Comparison of ENCODE assay signal across 8 cellular contexts in the genomic region with DNA sequence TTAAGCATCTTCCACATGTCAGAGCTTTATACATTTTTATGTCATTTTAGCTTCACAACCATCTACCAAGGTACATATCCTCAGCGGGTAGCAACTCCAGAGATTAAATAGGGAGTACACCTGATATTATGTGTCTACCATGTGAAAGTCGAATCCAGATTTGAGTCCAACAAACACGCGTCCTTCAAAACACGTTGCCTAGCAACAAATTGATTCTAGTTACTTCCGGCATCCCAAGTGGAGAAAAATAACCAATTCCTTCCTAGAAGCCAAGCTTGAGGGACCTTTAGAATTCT. TPM values are rescaled to one million over a fixed set of nuclear protein-coding genes. Genes with fewer than 3 reads are reported as not detected.
A peak's percentile ranks its signal among the peaks of the same experiment; 100 is the strongest.
DNase-seq lines count a peak whose midpoint lies in the region; ATAC-seq, FAIRE-seq and TF ChIP-seq lines count a peak whose summit lies in the region.

No MANE protein-coding gene starts in this region.

- FAIRE-seq in GM12891 (lab: Jason Lieb, UNC) = peak; percentile 65

- ATAC-seq in HG03457 (IDR thresholded peaks at IDR 0.05; ENCODE audit: unreplicated experiment) = no peak
- ATAC-seq in HG02970 (IDR thresholded peaks at IDR 0.05; ENCODE audit: low FRiP score, unreplicated experiment) = no peak
- no peak for ATAC-seq in GM18867 (IDR thresholded peaks at IDR 0.05; ENCODE audit: unreplicated experiment)

- TF ChIP-seq POLR2A in GM12891 (IDR thresholded peaks at IDR 0.05; ENCODE audit: low read depth, low read length) = no peak

- H3K27ac Mint-ChIP-seq in MCF 10A (ENCODE audit: low read depth, unreplicated experiment) (peak overlapping the region; percentile 94), mesothelial cell of epicardium (peak overlapping the region; percentile 84)

- intact Hi-C loops in MCF 10A (cut with micrococcal nuclease) = loop anchor here (5.0 kb wide), 1 partner anchor 33 kb away; no protein-coding TSS in a partner anchor

- CTCF ChIA-PET in MCF 10A (lab: Yijun Ruan, JAX) = interaction anchor here (0.7 to 1.8 kb wide), 2 partner anchors 30 to 1286 kb away, joined by 3 to 11 read pairs; no protein-coding TSS in a partner anchor

- H3K36me3 Mint-ChIP-seq in MCF 10A (ENCODE audit: insufficient read depth, unreplicated experiment) (no peaks in the 10 kb centered on the region), mesothelial cell of epicardium (no peaks in the 10 kb centered on the region)

- POLR2A ChIA-PET in MCF 10A (lab: Yijun Ruan, JAX) = interaction anchor here (0.6 to 3.3 kb wide), 15 partner anchors 14 to 1252 kb away, joined by 3 to 22 read pairs (median 6); a partner anchor contains a TSS

- no peaks in the 10 kb centered on the region for H3K4me1 Mint-ChIP-seq in MCF 10A (ENCODE audit: insufficient read depth, unreplicated experiment)
- peaks cover 12% of the 10 kb centered on the region for H3K4me1 Mint-ChIP-seq in mesothelial cell of epicardium

- no peaks in the 10 kb centered on the region for H3K27me3 Mint-ChIP-seq in MCF 10A (ENCODE audit: insufficient read depth, unreplicated experiment)
- peaks cover 24% of the 10 kb centered on the region for H3K27me3 Mint-ChIP-seq in mesothelial cell of epicardium (ENCODE audit: low read depth)

- H3K4me3 Mint-ChIP-seq in MCF 10A (ENCODE audit: unreplicated experiment) (peak overlapping the region; percentile 92), mesothelial cell of epicardium (peak overlapping the region; percentile 80)

- H3K9me3 Mint-ChIP-seq in MCF 10A (ENCODE audit: unreplicated experiment) (no peaks in the 10 kb centered on the region), mesothelial cell of epicardium (no peaks in the 10 kb centered on the region)

- DNase-seq in GM12891 (ENCODE audit: insufficient read length, low spot score) (no peak), NCI-H2029 (lab: John Stamatoyannopoulos, UW) (peak; percentile 82), MCF 10A (ENCODE audit: unreplicated experiment) (no peak), mesothelial cell of epicardium (ENCODE audit: low spot score in 2 of 2, unreplicated experiment in 2 of 2) (no peak), NAMALWA (ENCODE audit: low spot score) (no peak)

- TF ChIP-seq CTCF in MCF 10A (IDR thresholded peaks at IDR 0.05; ENCODE audit: unreplicated experiment) (no peak), mesothelial cell of epicardium (IDR thresholded peaks at IDR 0.05; ENCODE audit: unreplicated experiment) (no peak)

- BruUV-seq in MCF 10A (replicated peaks; lab: Mats Ljungman, UMichigan) = no TSS peak

TF ChIP-seq in GM12891, 5 proteins besides CTCF, POLR2A, EP300 and RAD21:
- TF ChIP-seq TAF1 (IDR thresholded peaks at IDR 0.05; ENCODE audit: low read depth, low read length) = no peak
- no peak for TF ChIP-seq POLR2AphosphoS5 (IDR thresholded peaks at IDR 0.05; ENCODE audit: low read depth, low read length)
- TF ChIP-seq PAX5 (IDR thresholded peaks at IDR 0.05; ENCODE audit: insufficient read depth, low read length, severe bottlenecking) = no peak
- TF ChIP-seq SPI1 (IDR thresholded peaks at IDR 0.05; ENCODE audit: low read depth, low read length) = no peak
- TF ChIP-seq POU2F2 (IDR thresholded peaks at IDR 0.05; ENCODE audit: low read depth, low read length) = no peak

RNA-seq across cellular contexts. Expression of a gene that starts 0.2 kb away (rescaled TPM):
- polyA plus RNA-seq in GM12891 (2012; ENCODE audit: low read depth, missing spikeins) = not detected
- total RNA-seq in MCF 10A (2022) = 7.2 and 22.4 TPM in 2 replicates
- 0.47 to 1.1 TPM (median 0.94 TPM) in 3 replicates for total RNA-seq in mesothelial cell of epicardium

RNA-seq across cellular contexts. Expression of a gene that starts 46.7 kb away (rescaled TPM):
- polyA plus RNA-seq in GM12891 (2012; ENCODE audit: low read depth, missing spikeins) = 0.45 TPM
- total RNA-seq in MCF 10A (2022) (1.6 and 2.5 TPM in 2 replicates), mesothelial cell of epicardium (0.20 to 0.34 TPM (median 0.31 TPM) in 3 replicates)

RNA-seq across cellular contexts. Expression of a gene that starts 54.8 kb away (rescaled TPM):
- not detected for polyA plus RNA-seq in GM12891 (2012; ENCODE audit: low read depth, missing spikeins)
- total RNA-seq in MCF 10A (2022) = not detected in 2 replicates
- total RNA-seq in mesothelial cell of epicardium = 2.2 to 4.6 TPM (median 2.7 TPM) in 3 replicates
